ENCODE assay signal across 8 cellular contexts in genomic region chr11:16986434-16987204, GRCh38. TPM values are rescaled to one million over a fixed set of nuclear protein-coding genes. Genes with fewer than 3 reads are reported as not detected.
DNase-seq lines count a peak whose midpoint lies in the region; ATAC-seq and TF ChIP-seq lines count a peak whose summit lies in the region.

No MANE protein-coding gene starts in this region.

- H3K4me1 Mint-ChIP-seq in natural killer cell, result peaks cover 21 to 29% of the 10 kb centered on the region in 2 donors

- peak overlapping the region; percentile 83 for H3K4me3 Mint-ChIP-seq in natural killer cell

- RAD21 ChIA-PET in HCT116 (lab: Charles Lee; ENCODE audit: low non-redundant PET in 1 of 2, low total read pairs in 2 of 2, uncharacterized antibody in 2 of 2, unreplicated experiment in 2 of 2), result interaction anchor here in 1 of 2 experiments (0.7 kb wide), 1 partner anchor 38 kb away, joined by 3 read pairs; no protein-coding TSS in a partner anchor

- no peaks in the 10 kb centered on the region for H3K27me3 Mint-ChIP-seq in natural killer cell (ENCODE audit: low read depth in 2 of 2)

- no TSS peak for BruUV-seq in HCT116 (replicated peaks; lab: Mats Ljungman, UMichigan)

- no peak for DNase-seq in HCT116 (ENCODE audit: low read depth, low spot score)
- DNase-seq in NCI-H2029 treated with DMSO at 0.1 percent for 48 hours (lab: John Stamatoyannopoulos, UW), result peak; percentile 63
- DNase-seq in activated effector memory CD4-positive, alpha-beta T cell treated with Interleukin-2 at 50 U/mL for 16 hours, result peak; percentile 34
- peak; percentile 52 for DNase-seq in natural killer cell
- DNase-seq in EL, result no peak
- no peak for DNase-seq in inferior parietal cortex (ENCODE audit: extremely low spot score)
- no peak for DNase-seq in vagina (ENCODE audit: extremely low spot score in 2 of 2)

- intact Hi-C loops in HCT116 (cut with micrococcal nuclease), result no loop called here
- intact Hi-C loops in natural killer cell (cut with micrococcal nuclease), result no loop called here
- intact Hi-C loops in vagina (cut with DNase I), result no loop called here

- H3K9me3 ChIP-seq in HCT116 (ENCODE audit: control insufficient read depth in 1 of 2, insufficient read depth in 1 of 2, low read depth in 1 of 2, low read length in 2 of 2) (no peaks in the 10 kb centered on the region), vagina (no peaks in the 10 kb centered on the region)

- H3K4me3 ChIP-seq in HCT116 (replicated peaks in 1 of 2; ENCODE audit: low read depth in 1 of 2, low read length in 2 of 2), result no peak overlapping the region
- no peak overlapping the region for H3K4me3 ChIP-seq in vagina

- no peaks in the 10 kb centered on the region for H4K20me1 ChIP-seq in HCT116 (ENCODE audit: insufficient read depth)

- H2AFZ ChIP-seq in HCT116 (ENCODE audit: low read depth, low read length, poor library complexity, severe bottlenecking), result no peak overlapping the region

- no peaks in the 10 kb centered on the region for H3K9me2 ChIP-seq in HCT116 (ENCODE audit: insufficient read depth)

- H3K9me3 Mint-ChIP-seq in natural killer cell, result no peaks in the 10 kb centered on the region

- peak overlapping the region; percentile 31 for H3K4me2 ChIP-seq in HCT116 (ENCODE audit: low read length)

- no peak overlapping the region for H3K27ac ChIP-seq in HCT116 (ENCODE audit: low read depth, low read length)
- H3K27ac ChIP-seq in vagina, result no peak overlapping the region

- H3K27ac Mint-ChIP-seq in natural killer cell, result peak overlapping the region; percentile 75 to 88

- TF ChIP-seq POLR2A in HCT116 (IDR thresholded peaks at IDR 0.05; ENCODE audit: borderline replicate concordance, extremely low read depth, insufficient read depth, insufficient read length) (no peak), vagina (IDR thresholded peaks at IDR 0.05) (no peak)

- H3K36me3 ChIP-seq in HCT116 (ENCODE audit: control insufficient read depth in 1 of 2, insufficient read depth in 2 of 2, low read length in 2 of 2) (no peaks in the 10 kb centered on the region), vagina (no peaks in the 10 kb centered on the region)

- CTCF ChIA-PET in HCT116 (lab: Charles Lee), result no interaction called here

- TF ChIP-seq CTCF in HCT116 (IDR thresholded peaks at IDR 0.05 in 2 of 3, conservative IDR thresholded peaks at IDR 0.05 in 1 of 3; ENCODE audit: borderline replicate concordance in 1 of 3, insufficient read depth in 1 of 3, low read depth in 2 of 3, low read length in 2 of 3) (no peak), natural killer cell (IDR thresholded peaks at IDR 0.05) (no peak), vagina (IDR thresholded peaks at IDR 0.05) (no peak)

- POLR2A ChIA-PET in HCT116 (lab: Charles Lee), result interaction anchor here (1.0 kb wide), 1 partner anchor 9 kb away, joined by 3 read pairs; no protein-coding TSS in a partner anchor

- TF ChIP-seq RAD21 in HCT116 (IDR thresholded peaks at IDR 0.05; ENCODE audit: low read depth), result no peak

- peaks cover 25 to 30% of the 10 kb centered on the region in 2 experiments for H3K4me1 ChIP-seq in HCT116 (ENCODE audit: control insufficient read depth in 1 of 2, insufficient read depth in 2 of 2, low read length in 2 of 2)
- peaks cover 28% of the 10 kb centered on the region for H3K4me1 ChIP-seq in vagina

- no peaks in the 10 kb centered on the region for H3K36me3 Mint-ChIP-seq in natural killer cell

- H3K9ac ChIP-seq in HCT116 (ENCODE audit: low read length), result no peak overlapping the region

- no peaks in the 10 kb centered on the region for H3K79me2 ChIP-seq in HCT116 (ENCODE audit: insufficient read depth, low read length)

- H3K27me3 ChIP-seq in HCT116 (ENCODE audit: insufficient read depth, low read length) (no peaks in the 10 kb centered on the region), vagina (no peaks in the 10 kb centered on the region)

- ATAC-seq in GM18520 (IDR thresholded peaks at IDR 0.05; ENCODE audit: unreplicated experiment), result peak; percentile 92
- ATAC-seq in HCT116, result peak; percentile 38
- peak; percentile 76 to 94 (median 93) for ATAC-seq in natural killer cell

TF ChIP-seq in HCT116, 20 proteins besides CTCF, POLR2A, EP300 and RAD21:
- TF ChIP-seq EGR1 (IDR thresholded peaks at IDR 0.05; ENCODE audit: low read depth), result no peak
- no peak for TF ChIP-seq MAX (IDR thresholded peaks at IDR 0.05)
- no peak for TF ChIP-seq POLR2AphosphoS5 (IDR thresholded peaks at IDR 0.05; ENCODE audit: low read depth, low read length)
- TF ChIP-seq FOSL1 (IDR thresholded peaks at IDR 0.05; ENCODE audit: low read depth), result no peak
- no peak for TF ChIP-seq CEBPB (IDR thresholded peaks at IDR 0.05; ENCODE audit: low read depth)
- TF ChIP-seq SIN3A (IDR thresholded peaks at IDR 0.05; ENCODE audit: low read depth), result no peak
- TF ChIP-seq TCF7L2 (IDR thresholded peaks at IDR 0.05; ENCODE audit: borderline replicate concordance, extremely low read depth, insufficient read depth, insufficient read length), result no peak

RNA-seq across cellular contexts. Expression of gene PLEKHA7, which starts 27.6 kb away (rescaled TPM):
- total RNA-seq in HCT116 (2021; ENCODE audit: unreplicated experiment) (7.2 TPM), natural killer cell (1 to 10 TPM in 2 of 3 donors, under 1 TPM in 1; 1.00 to 2.5 (median 1.3) TPM), vagina (45.9 TPM)
- polyA plus RNA-seq in HCT116 (2012), result 4.5 and 6.0 TPM in 2 replicates

Comparison
In these comparisons a context has a peak if more than half of its experiments do, and no peak if none do; other contexts are left out.
1. ATAC-seq: peak in every context shown above with its lines; median percentile 93 in natural killer cell; 92 in GM18520; 38 in HCT116.
2. DNase-seq: peak in NCI-H2029 treated with DMSO at 0.1 percent for 48 hours (single experiment), activated effector memory CD4-positive, alpha-beta T cell treated with Interleukin-2 at 50 U/mL for 16 hours (single experiment) and natural killer cell (single experiment); none in HCT116 (single experiment), EL (single experiment), inferior parietal cortex (single experiment) and vagina (0 of 2).